In the genomic region with DNA sequence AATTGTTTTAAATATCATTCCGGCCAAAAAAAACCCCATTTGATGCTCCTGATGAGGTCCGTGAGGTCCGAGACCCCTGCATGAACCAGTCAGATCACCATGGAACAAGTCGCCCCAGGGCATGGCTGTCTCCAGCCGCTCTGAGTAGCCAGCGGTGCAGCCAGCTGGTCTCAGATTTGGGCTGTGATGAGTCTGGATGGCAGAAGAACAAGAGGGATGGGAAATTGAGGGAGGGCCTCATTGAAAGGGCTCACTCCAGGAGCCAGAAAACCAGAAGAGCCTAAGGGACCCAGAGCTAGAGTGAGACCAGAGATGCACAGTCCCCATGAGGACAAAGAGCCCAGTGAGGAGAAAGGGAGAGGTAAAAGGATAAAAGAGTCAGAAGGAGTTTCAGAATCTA, we compare ENCODE assay signal across 9 cellular contexts.
DNase-seq lines count a peak whose midpoint lies in the region; ATAC-seq and TF ChIP-seq lines count a peak whose summit lies in the region.
"Had no signal": no experiment of that assay in that cellular context is flagged by ENCODE, and none has a peak within 500 bp of the region (broad histone marks: within the 10 kb centered on the region; RNA-seq: fewer than 3 reads in every experiment).

No MANE protein-coding gene starts in this region.

- ATAC-seq in GM19351 (IDR thresholded peaks at IDR 0.05; ENCODE audit: unreplicated experiment) (peak; percentile 8), T-helper 17 cell (no peak)
- ATAC-seq in stimulated activated effector memory CD8-positive, alpha-beta T cell treated with anti-CD3 and anti-CD28 coated beads, Interleukin-12 subunit alpha, Interleukin-12 subunit beta, amount 100 ng/mL, for 72 hours, result no peak

- no peaks in the 10 kb centered on the region for H3K79me1 ChIP-seq in H9 (ENCODE audit: insufficient read depth, low read depth, low read length, poor library complexity, severe bottlenecking)

- no peak overlapping the region for H3K27ac ChIP-seq in H9 (ENCODE audit: insufficient read length, low read depth, low read length)
- H3K27ac ChIP-seq: cardiac muscle cell had no signal

- H3K27me3 Mint-ChIP-seq in T-helper 17 cell, result no peaks in the 10 kb centered on the region
- peaks cover 4% of the 10 kb centered on the region; the same call in 1 of the 2 replicates for H3K27me3 Mint-ChIP-seq in H9 (ENCODE audit: low read depth)

- H4K8ac ChIP-seq in H9 (replicated peaks; ENCODE audit: insufficient read length, low read depth, low read length), result no peak overlapping the region

- H3K27ac Mint-ChIP-seq in T-helper 17 cell, result peak overlapping the region; percentile 94
- H3K27ac Mint-ChIP-seq in stimulated activated effector memory CD8-positive, alpha-beta T cell treated with anti-CD3 and anti-CD28 coated beads, Interleukin-12 subunit alpha, Interleukin-12 subunit beta, amount 100 ng/mL, for 72 hours, result peak overlapping the region; percentile 81
- no peak overlapping the region for H3K27ac Mint-ChIP-seq in H9

- no peaks in the 10 kb centered on the region for H3K23me2 ChIP-seq in H9 (ENCODE audit: insufficient read length, low read depth, low read length, poor library complexity, severe bottlenecking)

- no peak overlapping the region for H3K14ac ChIP-seq in H9 (ENCODE audit: insufficient read depth, low read length)

- no peak overlapping the region for H2BK12ac ChIP-seq in H9 (ENCODE audit: insufficient read length, low read depth, low read length)

- no peak overlapping the region for H4K5ac ChIP-seq in H9 (ENCODE audit: insufficient read length, low read depth, low read length)

- H3K4me1 ChIP-seq in H9 (ENCODE audit: insufficient read depth, low read length), result peaks cover 3% of the 10 kb centered on the region; the same call in 1 of the 2 replicates

- no peaks in the 10 kb centered on the region for H4K20me1 ChIP-seq in H9 (ENCODE audit: control insufficient read depth, insufficient read depth, insufficient read length)

- WGBS in H9 (ENCODE audit: extremely low coverage, insufficient read length, low lambda C conversion rate), result no CpG with 5 or more reads among the region's 6 CpGs

- H3K9ac ChIP-seq in H9 (ENCODE audit: extremely low read depth, insufficient read length, low read length), result no peak overlapping the region

- H2BK20ac ChIP-seq in H9 (ENCODE audit: low read depth, low read length, poor library complexity, severe bottlenecking), result no peak overlapping the region

- no peak overlapping the region for H3T11ph ChIP-seq in H9 (ENCODE audit: low read length)

- no peaks in the 10 kb centered on the region for H3K79me2 ChIP-seq in H9 (ENCODE audit: insufficient read depth, low read length)

- H3K18ac ChIP-seq in H9 (ENCODE audit: insufficient read length, low read depth, low read length), result no peak overlapping the region

- peak overlapping the region; percentile 70 for H3K4me3 Mint-ChIP-seq in T-helper 17 cell
- H3K4me3 Mint-ChIP-seq in stimulated activated effector memory CD8-positive, alpha-beta T cell treated with anti-CD3 and anti-CD28 coated beads, Interleukin-12 subunit alpha, Interleukin-12 subunit beta, amount 100 ng/mL, for 72 hours, result peak overlapping the region; percentile 52
- H3K4me3 Mint-ChIP-seq in H9, result no peak overlapping the region; a peak in 1 of 5 replicates

- no peak overlapping the region for H2AFZ ChIP-seq in H9 (ENCODE audit: low read length)

- TF ChIP-seq CTCF in H9 (conservative IDR thresholded peaks at IDR 0.05), result no peak

- no peak overlapping the region for H3K23ac ChIP-seq in H9 (ENCODE audit: insufficient read length, low read depth, low read length)

- no peaks in the 10 kb centered on the region for H3K27me3 ChIP-seq in H9 (ENCODE audit: insufficient read depth, low read length)
- H3K27me3 ChIP-seq: cardiac muscle cell had no signal

- no peak overlapping the region for H3K4ac ChIP-seq in H9 (ENCODE audit: low read depth, low read length)

- H4K91ac ChIP-seq in H9 (ENCODE audit: insufficient read length, low read depth, low read length), result no peak overlapping the region

- H3K4me2 ChIP-seq in H9 (ENCODE audit: insufficient read depth, insufficient read length, low read length), result no peak overlapping the region

- H3K4me1 Mint-ChIP-seq in T-helper 17 cell (peaks cover 25% of the 10 kb centered on the region), H9 (peaks cover 39 to 40% of the 10 kb centered on the region in 2 experiments)
- H3K4me1 Mint-ChIP-seq in stimulated activated effector memory CD8-positive, alpha-beta T cell treated with anti-CD3 and anti-CD28 coated beads, Interleukin-12 subunit alpha, Interleukin-12 subunit beta, amount 100 ng/mL, for 72 hours, result peaks cover 41% of the 10 kb centered on the region

- no peak overlapping the region for H2BK15ac ChIP-seq in H9 (ENCODE audit: low read depth, low read length)

- H2BK120ac ChIP-seq in H9 (ENCODE audit: low read depth, low read length, poor library complexity, severe bottlenecking), result no peak overlapping the region

- H3K56ac ChIP-seq in H9 (ENCODE audit: insufficient read length, low read depth, low read length), result no peak overlapping the region

- no peak for DNase-seq in T-helper 17 cell
- DNase-seq in islet precursor cell, result peak; percentile 52
- DNase-seq in stimulated activated effector memory CD8-positive, alpha-beta T cell treated with anti-CD3 and anti-CD28 coated beads, Interleukin-12 subunit alpha, Interleukin-12 subunit beta, amount 100 ng/mL, for 72 hours (ENCODE audit: low spot score in 2 of 2), result no peak
- DNase-seq in foreskin melanocyte, result no peak
- no peak for DNase-seq in H9
- no peak for DNase-seq in iPS-NIHi11 (ENCODE audit: low spot score)
- DNase-seq: NCI-H1436 had no signal

- H3K9me3 ChIP-seq in T-helper 17 cell (ENCODE audit: control insufficient read depth, low read length, poor library complexity, severe bottlenecking) (no peaks in the 10 kb centered on the region), H9 (ENCODE audit: control insufficient read depth, low read depth, low read length) (no peaks in the 10 kb centered on the region)

- no peaks in the 10 kb centered on the region for H3K36me3 Mint-ChIP-seq in T-helper 17 cell (ENCODE audit: low read depth)
- H3K36me3 Mint-ChIP-seq in stimulated activated effector memory CD8-positive, alpha-beta T cell treated with anti-CD3 and anti-CD28 coated beads, Interleukin-12 subunit alpha, Interleukin-12 subunit beta, amount 100 ng/mL, for 72 hours, result peaks cover 5% of the 10 kb centered on the region
- peaks cover 0 to 3% (median 0%) of the 10 kb centered on the region in 3 experiments; a peak in 3 of 7 replicates for H3K36me3 Mint-ChIP-seq in H9 (ENCODE audit: insufficient read depth in 1 of 3, low read depth in 3 of 3)

- H2AK5ac ChIP-seq in H9 (ENCODE audit: insufficient read length, low read length), result no peak overlapping the region

- no peaks in the 10 kb centered on the region for H3K9me3 Mint-ChIP-seq in stimulated activated effector memory CD8-positive, alpha-beta T cell treated with anti-CD3 and anti-CD28 coated beads, Interleukin-12 subunit alpha, Interleukin-12 subunit beta, amount 100 ng/mL, for 72 hours
- H3K9me3 Mint-ChIP-seq in H9, result peaks cover 3% of the 10 kb centered on the region in 2 experiments

- no peak overlapping the region for H2BK5ac ChIP-seq in H9 (ENCODE audit: insufficient read length, low read length)

Comparison
In these comparisons a context has a peak if more than half of its experiments do, and no peak if none do; other contexts are left out.
1. H3K27ac Mint-ChIP-seq: peak in T-helper 17 cell (single experiment) and stimulated activated effector memory CD8-positive, alpha-beta T cell treated with anti-CD3 and anti-CD28 coated beads, Interleukin-12 subunit alpha, Interleukin-12 subunit beta, amount 100 ng/mL, for 72 hours (single experiment); none in H9 (0 of 3).
2. H3K4me3 Mint-ChIP-seq: peak in T-helper 17 cell (single experiment) and stimulated activated effector memory CD8-positive, alpha-beta T cell treated with anti-CD3 and anti-CD28 coated beads, Interleukin-12 subunit alpha, Interleukin-12 subunit beta, amount 100 ng/mL, for 72 hours (single experiment); none in H9 (0 of 2).